In the genomic region with DNA sequence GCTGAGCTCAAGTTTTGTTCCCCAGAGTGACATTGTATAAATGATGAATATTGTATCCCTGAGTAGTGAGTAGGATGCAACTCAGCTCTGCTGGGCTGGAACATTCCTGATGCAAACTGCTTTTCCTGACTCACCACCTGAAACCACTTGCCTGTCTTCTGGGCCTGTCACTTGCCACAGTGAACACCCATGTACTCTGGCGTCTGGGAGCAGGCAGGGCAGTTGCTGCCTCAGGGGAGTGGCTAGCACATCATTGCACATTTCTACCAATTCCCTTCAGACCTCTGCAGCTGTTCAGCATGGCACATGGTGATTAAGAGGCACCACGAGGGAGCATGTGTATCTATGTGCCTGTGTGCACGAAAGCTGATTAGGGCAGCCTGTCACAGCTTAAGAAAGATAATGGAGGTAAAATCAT, we compare ENCODE assay signal across 1 cellular context.
TF ChIP-seq lines count a peak whose summit lies in the region.

No MANE protein-coding gene starts in this region.

TF ChIP-seq in K562, 482 proteins besides CTCF, POLR2A, EP300 and RAD21 (continued from another document and continues in another):
- TF ChIP-seq, protein P1, sequence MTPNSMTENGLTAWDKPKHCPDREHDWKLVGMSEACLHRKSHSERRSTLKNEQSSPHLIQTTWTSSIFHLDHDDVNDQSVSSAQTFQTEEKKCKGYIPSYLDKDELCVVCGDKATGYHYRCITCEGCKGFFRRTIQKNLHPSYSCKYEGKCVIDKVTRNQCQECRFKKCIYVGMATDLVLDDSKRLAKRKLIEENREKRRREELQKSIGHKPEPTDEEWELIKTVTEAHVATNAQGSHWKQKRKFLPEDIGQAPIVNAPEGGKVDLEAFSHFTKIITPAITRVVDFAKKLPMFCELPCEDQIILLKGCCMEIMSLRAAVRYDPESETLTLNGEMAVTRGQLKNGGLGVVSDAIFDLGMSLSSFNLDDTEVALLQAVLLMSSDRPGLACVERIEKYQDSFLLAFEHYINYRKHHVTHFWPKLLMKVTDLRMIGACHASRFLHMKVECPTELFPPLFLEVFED (CRISPR knock-in tag; conservative IDR thresholded peaks at IDR 0.05): no peak
- TF ChIP-seq JUN (IDR thresholded peaks at IDR 0.05; ENCODE audit: borderline replicate concordance, low read depth, low read length): no peak
- TF ChIP-seq JUN (CRISPR knock-in tag; IDR thresholded peaks at IDR 0.05; ENCODE audit: borderline replicate concordance): peak; percentile 50; the same call in 1 of the 2 replicates
- no peak for TF ChIP-seq ESRRA (IDR thresholded peaks at IDR 0.05; ENCODE audit: borderline replicate concordance, low read depth)
- TF ChIP-seq, protein P2, sequence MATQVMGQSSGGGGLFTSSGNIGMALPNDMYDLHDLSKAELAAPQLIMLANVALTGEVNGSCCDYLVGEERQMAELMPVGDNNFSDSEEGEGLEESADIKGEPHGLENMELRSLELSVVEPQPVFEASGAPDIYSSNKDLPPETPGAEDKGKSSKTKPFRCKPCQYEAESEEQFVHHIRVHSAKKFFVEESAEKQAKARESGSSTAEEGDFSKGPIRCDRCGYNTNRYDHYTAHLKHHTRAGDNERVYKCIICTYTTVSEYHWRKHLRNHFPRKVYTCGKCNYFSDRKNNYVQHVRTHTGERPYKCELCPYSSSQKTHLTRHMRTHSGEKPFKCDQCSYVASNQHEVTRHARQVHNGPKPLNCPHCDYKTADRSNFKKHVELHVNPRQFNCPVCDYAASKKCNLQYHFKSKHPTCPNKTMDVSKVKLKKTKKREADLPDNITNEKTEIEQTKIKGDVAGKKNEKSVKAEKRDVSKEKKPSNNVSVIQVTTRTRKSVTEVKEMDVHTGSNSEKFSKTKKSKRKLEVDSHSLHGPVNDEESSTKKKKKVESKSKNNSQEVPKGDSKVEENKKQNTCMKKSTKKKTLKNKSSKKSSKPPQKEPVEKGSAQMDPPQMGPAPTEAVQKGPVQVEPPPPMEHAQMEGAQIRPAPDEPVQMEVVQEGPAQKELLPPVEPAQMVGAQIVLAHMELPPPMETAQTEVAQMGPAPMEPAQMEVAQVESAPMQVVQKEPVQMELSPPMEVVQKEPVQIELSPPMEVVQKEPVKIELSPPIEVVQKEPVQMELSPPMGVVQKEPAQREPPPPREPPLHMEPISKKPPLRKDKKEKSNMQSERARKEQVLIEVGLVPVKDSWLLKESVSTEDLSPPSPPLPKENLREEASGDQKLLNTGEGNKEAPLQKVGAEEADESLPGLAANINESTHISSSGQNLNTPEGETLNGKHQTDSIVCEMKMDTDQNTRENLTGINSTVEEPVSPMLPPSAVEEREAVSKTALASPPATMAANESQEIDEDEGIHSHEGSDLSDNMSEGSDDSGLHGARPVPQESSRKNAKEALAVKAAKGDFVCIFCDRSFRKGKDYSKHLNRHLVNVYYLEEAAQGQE (CRISPR knock-in tag; IDR thresholded peaks at IDR 0.05; ENCODE audit: low read depth): no peak
- TF ChIP-seq DPF2 (IDR thresholded peaks at IDR 0.05): peak; percentile 58; the same call in 1 of the 2 replicates
- no peak for TF ChIP-seq TAF15 (IDR thresholded peaks at IDR 0.05; ENCODE audit: low read depth, low read length)
- TF ChIP-seq ESRRB (CRISPR knock-in tag; IDR thresholded peaks at IDR 0.05; ENCODE audit: borderline replicate concordance): no peak
- no peak for TF ChIP-seq ZNF23 (CRISPR knock-in tag; IDR thresholded peaks at IDR 0.05)
- TF ChIP-seq, protein P3, sequence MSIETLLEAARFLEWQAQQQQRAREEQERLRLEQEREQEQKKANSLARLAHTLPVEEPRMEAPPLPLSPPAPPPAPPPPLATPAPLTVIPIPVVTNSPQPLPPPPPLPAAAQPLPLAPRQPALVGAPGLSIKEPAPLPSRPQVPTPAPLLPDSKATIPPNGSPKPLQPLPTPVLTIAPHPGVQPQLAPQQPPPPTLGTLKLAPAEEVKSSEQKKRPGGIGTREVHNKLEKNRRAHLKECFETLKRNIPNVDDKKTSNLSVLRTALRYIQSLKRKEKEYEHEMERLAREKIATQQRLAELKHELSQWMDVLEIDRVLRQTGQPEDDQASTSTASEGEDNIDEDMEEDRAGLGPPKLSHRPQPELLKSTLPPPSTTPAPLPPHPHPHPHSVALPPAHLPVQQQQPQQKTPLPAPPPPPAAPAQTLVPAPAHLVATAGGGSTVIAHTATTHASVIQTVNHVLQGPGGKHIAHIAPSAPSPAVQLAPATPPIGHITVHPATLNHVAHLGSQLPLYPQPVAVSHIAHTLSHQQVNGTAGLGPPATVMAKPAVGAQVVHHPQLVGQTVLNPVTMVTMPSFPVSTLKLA (conservative IDR thresholded peaks at IDR 0.05): peak; percentile 70 to 82
- TF ChIP-seq XRCC5 (IDR thresholded peaks at IDR 0.05; ENCODE audit: low read depth, low read length): no peak
- 0 out of 2 replicates have a peak, but pooled peaks have one; percentile 10 for TF ChIP-seq BCOR (IDR thresholded peaks at IDR 0.05)
- no peak for TF ChIP-seq ZNF764 (CRISPR knock-in tag; IDR thresholded peaks at IDR 0.05; ENCODE audit: low read depth)
- TF ChIP-seq MEIS2 (IDR thresholded peaks at IDR 0.05; ENCODE audit: partially characterized antibody): peak; percentile 65
- TF ChIP-seq, protein P4, sequence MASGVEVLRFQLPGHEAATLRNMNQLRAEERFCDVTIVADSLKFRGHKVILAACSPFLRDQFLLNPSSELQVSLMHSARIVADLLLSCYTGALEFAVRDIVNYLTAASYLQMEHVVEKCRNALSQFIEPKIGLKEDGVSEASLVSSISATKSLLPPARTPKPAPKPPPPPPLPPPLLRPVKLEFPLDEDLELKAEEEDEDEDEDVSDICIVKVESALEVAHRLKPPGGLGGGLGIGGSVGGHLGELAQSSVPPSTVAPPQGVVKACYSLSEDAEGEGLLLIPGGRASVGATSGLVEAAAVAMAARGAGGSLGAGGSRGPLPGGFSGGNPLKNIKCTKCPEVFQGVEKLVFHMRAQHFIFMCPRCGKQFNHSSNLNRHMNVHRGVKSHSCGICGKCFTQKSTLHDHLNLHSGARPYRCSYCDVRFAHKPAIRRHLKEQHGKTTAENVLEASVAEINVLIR (CRISPR knock-in tag; IDR thresholded peaks at IDR 0.05): no peak
- TF ChIP-seq, protein P5, sequence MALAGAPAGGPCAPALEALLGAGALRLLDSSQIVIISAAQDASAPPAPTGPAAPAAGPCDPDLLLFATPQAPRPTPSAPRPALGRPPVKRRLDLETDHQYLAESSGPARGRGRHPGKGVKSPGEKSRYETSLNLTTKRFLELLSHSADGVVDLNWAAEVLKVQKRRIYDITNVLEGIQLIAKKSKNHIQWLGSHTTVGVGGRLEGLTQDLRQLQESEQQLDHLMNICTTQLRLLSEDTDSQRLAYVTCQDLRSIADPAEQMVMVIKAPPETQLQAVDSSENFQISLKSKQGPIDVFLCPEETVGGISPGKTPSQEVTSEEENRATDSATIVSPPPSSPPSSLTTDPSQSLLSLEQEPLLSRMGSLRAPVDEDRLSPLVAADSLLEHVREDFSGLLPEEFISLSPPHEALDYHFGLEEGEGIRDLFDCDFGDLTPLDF (CRISPR knock-in tag; IDR thresholded peaks at IDR 0.05): no peak
- TF ChIP-seq, protein P6, sequence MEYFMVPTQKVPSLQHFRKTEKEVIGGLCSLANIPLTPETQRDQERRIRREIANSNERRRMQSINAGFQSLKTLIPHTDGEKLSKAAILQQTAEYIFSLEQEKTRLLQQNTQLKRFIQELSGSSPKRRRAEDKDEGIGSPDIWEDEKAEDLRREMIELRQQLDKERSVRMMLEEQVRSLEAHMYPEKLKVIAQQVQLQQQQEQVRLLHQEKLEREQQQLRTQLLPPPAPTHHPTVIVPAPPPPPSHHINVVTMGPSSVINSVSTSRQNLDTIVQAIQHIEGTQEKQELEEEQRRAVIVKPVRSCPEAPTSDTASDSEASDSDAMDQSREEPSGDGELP (CRISPR knock-in tag; IDR thresholded peaks at IDR 0.05; ENCODE audit: borderline replicate concordance): peak; percentile 91
- TF ChIP-seq HDAC1 (IDR thresholded peaks at IDR 0.05): peak in 1 of 2 experiments; percentile 63; a peak in 1 of 4 replicates
- TF ChIP-seq SMAD2 (IDR thresholded peaks at IDR 0.05; ENCODE audit: low read depth, low read length): no peak
- TF ChIP-seq, protein P7, sequence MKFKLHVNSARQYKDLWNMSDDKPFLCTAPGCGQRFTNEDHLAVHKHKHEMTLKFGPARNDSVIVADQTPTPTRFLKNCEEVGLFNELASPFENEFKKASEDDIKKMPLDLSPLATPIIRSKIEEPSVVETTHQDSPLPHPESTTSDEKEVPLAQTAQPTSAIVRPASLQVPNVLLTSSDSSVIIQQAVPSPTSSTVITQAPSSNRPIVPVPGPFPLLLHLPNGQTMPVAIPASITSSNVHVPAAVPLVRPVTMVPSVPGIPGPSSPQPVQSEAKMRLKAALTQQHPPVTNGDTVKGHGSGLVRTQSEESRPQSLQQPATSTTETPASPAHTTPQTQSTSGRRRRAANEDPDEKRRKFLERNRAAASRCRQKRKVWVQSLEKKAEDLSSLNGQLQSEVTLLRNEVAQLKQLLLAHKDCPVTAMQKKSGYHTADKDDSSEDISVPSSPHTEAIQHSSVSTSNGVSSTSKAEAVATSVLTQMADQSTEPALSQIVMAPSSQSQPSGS (CRISPR knock-in tag; IDR thresholded peaks at IDR 0.05): no peak
- TF ChIP-seq ARID2 (IDR thresholded peaks at IDR 0.05): no peak
- no peak for TF ChIP-seq GABPB1 (CRISPR knock-in tag; IDR thresholded peaks at IDR 0.05)
- TF ChIP-seq CBFA2T2 (conservative IDR thresholded peaks at IDR 0.05): peak; percentile 92
- peak; percentile 83 for TF ChIP-seq TAL1 (IDR thresholded peaks at IDR 0.05)
- TF ChIP-seq, protein P8, sequence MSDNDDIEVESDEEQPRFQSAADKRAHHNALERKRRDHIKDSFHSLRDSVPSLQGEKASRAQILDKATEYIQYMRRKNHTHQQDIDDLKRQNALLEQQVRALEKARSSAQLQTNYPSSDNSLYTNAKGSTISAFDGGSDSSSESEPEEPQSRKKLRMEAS (CRISPR knock-in tag; IDR thresholded peaks at IDR 0.05): peak; percentile 95
- TF ChIP-seq NELFE (IDR thresholded peaks at IDR 0.05; ENCODE audit: insufficient read depth, insufficient read length): no peak
- TF ChIP-seq, protein P9, sequence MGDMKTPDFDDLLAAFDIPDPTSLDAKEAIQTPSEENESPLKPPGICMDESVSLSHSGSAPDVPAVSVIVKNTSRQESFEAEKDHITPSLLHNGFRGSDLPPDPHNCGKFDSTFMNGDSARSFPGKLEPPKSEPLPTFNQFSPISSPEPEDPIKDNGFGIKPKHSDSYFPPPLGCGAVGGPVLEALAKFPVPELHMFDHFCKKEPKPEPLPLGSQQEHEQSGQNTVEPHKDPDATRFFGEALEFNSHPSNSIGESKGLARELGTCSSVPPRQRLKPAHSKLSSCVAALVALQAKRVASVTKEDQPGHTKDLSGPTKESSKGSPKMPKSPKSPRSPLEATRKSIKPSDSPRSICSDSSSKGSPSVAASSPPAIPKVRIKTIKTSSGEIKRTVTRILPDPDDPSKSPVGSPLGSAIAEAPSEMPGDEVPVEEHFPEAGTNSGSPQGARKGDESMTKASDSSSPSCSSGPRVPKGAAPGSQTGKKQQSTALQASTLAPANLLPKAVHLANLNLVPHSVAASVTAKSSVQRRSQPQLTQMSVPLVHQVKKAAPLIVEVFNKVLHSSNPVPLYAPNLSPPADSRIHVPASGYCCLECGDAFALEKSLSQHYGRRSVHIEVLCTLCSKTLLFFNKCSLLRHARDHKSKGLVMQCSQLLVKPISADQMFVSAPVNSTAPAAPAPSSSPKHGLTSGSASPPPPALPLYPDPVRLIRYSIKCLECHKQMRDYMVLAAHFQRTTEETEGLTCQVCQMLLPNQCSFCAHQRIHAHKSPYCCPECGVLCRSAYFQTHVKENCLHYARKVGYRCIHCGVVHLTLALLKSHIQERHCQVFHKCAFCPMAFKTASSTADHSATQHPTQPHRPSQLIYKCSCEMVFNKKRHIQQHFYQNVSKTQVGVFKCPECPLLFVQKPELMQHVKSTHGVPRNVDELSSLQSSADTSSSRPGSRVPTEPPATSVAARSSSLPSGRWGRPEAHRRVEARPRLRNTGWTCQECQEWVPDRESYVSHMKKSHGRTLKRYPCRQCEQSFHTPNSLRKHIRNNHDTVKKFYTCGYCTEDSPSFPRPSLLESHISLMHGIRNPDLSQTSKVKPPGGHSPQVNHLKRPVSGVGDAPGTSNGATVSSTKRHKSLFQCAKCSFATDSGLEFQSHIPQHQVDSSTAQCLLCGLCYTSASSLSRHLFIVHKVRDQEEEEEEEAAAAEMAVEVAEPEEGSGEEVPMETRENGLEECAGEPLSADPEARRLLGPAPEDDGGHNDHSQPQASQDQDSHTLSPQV (IDR thresholded peaks at IDR 0.05): peak; percentile 86
- TF ChIP-seq MCM7 (IDR thresholded peaks at IDR 0.05): no peak
- peak; percentile 21; the same call in 1 of the 2 replicates for TF ChIP-seq CC2D1A (IDR thresholded peaks at IDR 0.05)
- TF ChIP-seq IRF2 (CRISPR knock-in tag; IDR thresholded peaks at IDR 0.05): no peak
- no peak for TF ChIP-seq BRD9 (IDR thresholded peaks at IDR 0.05; ENCODE audit: low read depth, partially characterized antibody)
- peak; percentile 45 for TF ChIP-seq FOSL1 (tag; conservative IDR thresholded peaks at IDR 0.05)
- TF ChIP-seq POLR2G (IDR thresholded peaks at IDR 0.05; ENCODE audit: low read depth, low read length): no peak
- TF ChIP-seq HNRNPUL1 (IDR thresholded peaks at IDR 0.05; ENCODE audit: low read length): no peak
- TF ChIP-seq, protein P10, sequence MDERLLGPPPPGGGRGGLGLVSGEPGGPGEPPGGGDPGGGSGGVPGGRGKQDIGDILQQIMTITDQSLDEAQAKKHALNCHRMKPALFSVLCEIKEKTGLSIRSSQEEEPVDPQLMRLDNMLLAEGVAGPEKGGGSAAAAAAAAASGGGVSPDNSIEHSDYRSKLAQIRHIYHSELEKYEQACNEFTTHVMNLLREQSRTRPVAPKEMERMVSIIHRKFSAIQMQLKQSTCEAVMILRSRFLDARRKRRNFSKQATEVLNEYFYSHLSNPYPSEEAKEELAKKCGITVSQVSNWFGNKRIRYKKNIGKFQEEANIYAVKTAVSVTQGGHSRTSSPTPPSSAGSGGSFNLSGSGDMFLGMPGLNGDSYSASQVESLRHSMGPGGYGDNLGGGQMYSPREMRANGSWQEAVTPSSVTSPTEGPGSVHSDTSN (CRISPR knock-in tag; IDR thresholded peaks at IDR 0.05; ENCODE audit: low read depth): no peak
- TF ChIP-seq, protein P10 (tag; conservative IDR thresholded peaks at IDR 0.05; ENCODE audit: low read depth): peak; percentile 43
- TF ChIP-seq MTA1 (IDR thresholded peaks at IDR 0.05; ENCODE audit: borderline replicate concordance): no peak
- TF ChIP-seq, protein P11, sequence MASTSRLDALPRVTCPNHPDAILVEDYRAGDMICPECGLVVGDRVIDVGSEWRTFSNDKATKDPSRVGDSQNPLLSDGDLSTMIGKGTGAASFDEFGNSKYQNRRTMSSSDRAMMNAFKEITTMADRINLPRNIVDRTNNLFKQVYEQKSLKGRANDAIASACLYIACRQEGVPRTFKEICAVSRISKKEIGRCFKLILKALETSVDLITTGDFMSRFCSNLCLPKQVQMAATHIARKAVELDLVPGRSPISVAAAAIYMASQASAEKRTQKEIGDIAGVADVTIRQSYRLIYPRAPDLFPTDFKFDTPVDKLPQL (IDR thresholded peaks at IDR 0.05; ENCODE audit: extremely low read depth, insufficient read length): no peak
